5 cellular contexts compared by ENCODE assay signal in the genomic region with DNA sequence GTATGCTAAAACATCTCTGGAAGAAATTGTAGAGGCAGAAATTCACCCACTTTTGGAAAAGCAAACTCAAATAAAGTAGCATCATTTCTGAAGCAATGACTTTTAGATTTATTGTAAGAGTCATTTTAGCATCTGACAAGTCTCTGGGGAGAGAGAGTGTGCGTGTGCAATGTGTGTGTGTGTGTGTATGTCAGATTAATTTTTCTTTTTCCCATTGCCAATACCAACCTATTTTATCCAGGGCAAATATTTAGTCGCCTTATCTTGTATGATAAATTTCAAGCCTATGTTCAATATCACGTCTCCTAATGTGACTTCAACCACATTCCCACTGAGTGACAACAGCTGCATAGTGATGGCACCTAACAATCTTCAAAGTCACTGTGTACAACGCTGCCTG.
"Had no signal": no experiment of that assay in that cellular context is flagged by ENCODE, and none has a peak within 500 bp of the region (broad histone marks: within the 10 kb centered on the region; RNA-seq: fewer than 3 reads in every experiment).

No MANE protein-coding gene starts in this region.

- H3K4me3 ChIP-seq: K562 had no signal

- H3K27ac ChIP-seq: HL-60 had no signal

- ATAC-seq: HepG2, K562 had no signal

- DNase-seq: IMR-90, KBM-7 had no signal
